ENCODE assay signal across 19 cellular contexts in genomic region chr9:93910598-93910997, GRCh38. TPM values are rescaled to one million over a fixed set of nuclear protein-coding genes. Genes with fewer than 3 reads are reported as not detected.
"Had no signal": no experiment of that assay in that cellular context is flagged by ENCODE, and none has a peak within 500 bp of the region (broad histone marks: within the 10 kb centered on the region; RNA-seq: fewer than 3 reads in every experiment).

No MANE protein-coding gene starts in this region.

- H3K27ac ChIP-seq: gastrocnemius medialis, left lung, skin epidermis, suprapubic skin had no signal

- H3K36me3 ChIP-seq: gastrocnemius medialis, left lung, suprapubic skin had no signal

- FAIRE-seq: TTC549 had no signal

- H3K9me3 Mint-ChIP-seq: naive B cell had no signal

- H3K36me3 Mint-ChIP-seq: naive B cell had no signal

- H3K4me3 Mint-ChIP-seq: naive B cell had no signal

- ATAC-seq: gastrocnemius medialis, left lung had no signal

- DNase-seq: activated CD4-positive, alpha-beta T cell treated with anti-CD3 and anti-CD28 coated beads, Interleukin-2, amount 50 U/mL, for 48 hours; activated CD4-positive, CD25-positive, alpha-beta regulatory T cell treated with anti-CD3 and anti-CD28 coated beads, Interleukin-2, amount 50 U/mL, for 72 hours; activated naive CD4-positive, alpha-beta T cell treated with anti-CD3 and anti-CD28 coated beads, Interleukin-2, amount 50 U/mL, for 16 hours; dermis blood vessel endothelial cell; erythroblast; gastrocnemius medialis; islet precursor cell; naive B cell; stimulated activated CD4-positive, alpha-beta T cell treated with anti-CD3 and anti-CD28 coated beads, Interleukin-15, amount 100 ng/mL, for 24 hours; stimulated activated CD4-positive, alpha-beta T cell treated with anti-CD3 and anti-CD28 coated beads, Interleukin-4, amount 100 ng/mL, for 4 hours; stimulated activated CD8-positive, alpha-beta memory T cell treated with anti-CD3 and anti-CD28 coated beads, Interleukin-4, amount 100 ng/mL, for 48 hours; stimulated activated naive CD4-positive, alpha-beta T cell treated with Interleukin-2 at 50 U/mL for 16 hours; T-helper 2 cell; trophoblast cell had no signal

- H3K4me3 ChIP-seq: gastrocnemius medialis, left lung, skin epidermis, suprapubic skin had no signal

- H3K27me3 ChIP-seq: gastrocnemius medialis had no signal

- H3K4me1 ChIP-seq: gastrocnemius medialis, left lung had no signal

- H3K9me3 ChIP-seq: gastrocnemius medialis, left lung, suprapubic skin had no signal

- H3K27ac Mint-ChIP-seq: naive B cell had no signal

RNA-seq across cellular contexts. Expression of gene BARX1, which starts 44.6 kb away (rescaled TPM):
- total RNA-seq: dermis blood vessel endothelial cell, gastrocnemius medialis, left lung, mononuclear cell, suprapubic skin had no signal
